Comparison of ENCODE assay signal across 6 cellular contexts in genomic region chr6:129194441-129195021, GRCh38.
"Had no signal": no experiment of that assay in that cellular context is flagged by ENCODE, and none has a peak within 500 bp of the region (broad histone marks: within the 10 kb centered on the region; RNA-seq: fewer than 3 reads in every experiment).

No MANE protein-coding gene starts in this region.

- H3K4me2 ChIP-seq: GM23338 had no signal

- DNase-seq: H9, KBM-7 had no signal

- H3K4me3 ChIP-seq: GM23338 had no signal

- H3K27ac ChIP-seq: HL-60 had no signal

- H2AFZ ChIP-seq: GM23338 had no signal

- ATAC-seq: HCT116, HepG2 had no signal
